Comparison of ENCODE assay signal across 8 cellular contexts in genomic region chr2:206442854-206443734, GRCh38. TPM values are rescaled to one million over a fixed set of nuclear protein-coding genes. Genes with fewer than 3 reads are reported as not detected.
DNase-seq lines count a peak whose midpoint lies in the region; ATAC-seq and TF ChIP-seq lines count a peak whose summit lies in the region.

Gene ADAM23 (plus strand): TSS chr2:206443532. CDS start chr2:206443867, 335 bp downstream.

- TF ChIP-seq EP300 in sigmoid colon (IDR thresholded peaks at IDR 0.05), result no peak

- peak in 1 of 3 donors; percentile 7 for DNase-seq in CD4-positive, CD25-positive, alpha-beta regulatory T cell
- peak in 4 of 5 donors; percentile 18 to 53 (median 27) for DNase-seq in T-helper 1 cell
- DNase-seq in iPS DF 6.9 (ENCODE audit: low read depth, low spot score), result no peak
- no peak for DNase-seq in sigmoid colon
- no peak for DNase-seq in SIG-M5 (lab: John Stamatoyannopoulos, UW)

- no peaks in the 10 kb centered on the region for H3K36me3 Mint-ChIP-seq in CD4-positive, CD25-positive, alpha-beta regulatory T cell
- H3K36me3 Mint-ChIP-seq in IgD-negative memory B cell (peaks cover 1% of the 10 kb centered on the region), brain (no peaks in the 10 kb centered on the region)

- no peaks in the 10 kb centered on the region for H3K9me3 ChIP-seq in CD4-positive, CD25-positive, alpha-beta regulatory T cell (ENCODE audit: control insufficient read depth in 2 of 2, low read length in 2 of 2)
- H3K9me3 ChIP-seq in iPS DF 6.9 (ENCODE audit: control insufficient read depth, insufficient read depth, low read length) (no peaks in the 10 kb centered on the region), sigmoid colon (no peaks in the 10 kb centered on the region)

- H3K4me1 Mint-ChIP-seq in CD4-positive, CD25-positive, alpha-beta regulatory T cell, result peaks cover 0 to 15% (median 6%) of the 10 kb centered on the region in 4 donors
- H3K4me1 Mint-ChIP-seq in IgD-negative memory B cell (peaks cover 4 to 12% (median 10%) of the 10 kb centered on the region in 3 donors), brain (peaks cover 70% of the 10 kb centered on the region)

- peaks cover 77% of the 10 kb centered on the region for H3K27me3 Mint-ChIP-seq in CD4-positive, CD25-positive, alpha-beta regulatory T cell
- H3K27me3 Mint-ChIP-seq in IgD-negative memory B cell (peaks cover 41% of the 10 kb centered on the region), brain (peaks cover 3% of the 10 kb centered on the region)

- intact Hi-C loops in sigmoid colon (cut with DNase I), result no loop called here

- TF ChIP-seq CTCF in brain (conservative IDR thresholded peaks at IDR 0.05), result peak; percentile 53 to 77
- TF ChIP-seq CTCF in sigmoid colon (IDR thresholded peaks at IDR 0.05), result no peak

- H3K27ac Mint-ChIP-seq in CD4-positive, CD25-positive, alpha-beta regulatory T cell, result no peak within 1 kb of the TSS
- H3K27ac Mint-ChIP-seq in IgD-negative memory B cell, result no peak within 1 kb of the TSS
- peak within 1 kb of the TSS; percentile 93 to 98 (median 98) for H3K27ac Mint-ChIP-seq in brain

- no CpG with 5 or more reads among the region's 81 CpGs for WGBS in iPS DF 6.9 (ENCODE audit: insufficient coverage, insufficient read length)
- 1% methylated on average over 81 of the region's 81 CpGs for WGBS in sigmoid colon, 2 donors

- H3K4me3 Mint-ChIP-seq in CD4-positive, CD25-positive, alpha-beta regulatory T cell, result peak within 1 kb of the TSS; percentile 57 to 93 (median 80)
- H3K4me3 Mint-ChIP-seq in IgD-negative memory B cell (peak within 1 kb of the TSS; percentile 77 to 90 (median 82)), brain (peak within 1 kb of the TSS; percentile 94 to 98 (median 97))

- H3K36me3 ChIP-seq in CD4-positive, CD25-positive, alpha-beta regulatory T cell (ENCODE audit: control insufficient read depth, insufficient read depth, low read length), result no peaks in the 10 kb centered on the region
- H3K36me3 ChIP-seq in iPS DF 6.9 (ENCODE audit: control insufficient read depth, insufficient read depth, low read length), result no peaks in the 10 kb centered on the region
- no peaks in the 10 kb centered on the region for H3K36me3 ChIP-seq in sigmoid colon

- H3K4me1 ChIP-seq in CD4-positive, CD25-positive, alpha-beta regulatory T cell (ENCODE audit: control insufficient read depth, insufficient read depth, low read length, poor library complexity, severe bottlenecking), result peaks cover 10% of the 10 kb centered on the region
- H3K4me1 ChIP-seq in iPS DF 6.9 (ENCODE audit: control insufficient read depth, insufficient read depth, low read length) (no peaks in the 10 kb centered on the region; the same call in 1 of the 2 replicates), sigmoid colon (peaks cover 0 to 16% (median 14%) of the 10 kb centered on the region in 4 donors)

- ATAC-seq in CD4-positive, CD25-positive, alpha-beta regulatory T cell (ENCODE audit: low read depth in 2 of 2), result peak in 1 of 2 donors; percentile 21
- peak; percentile 44 for ATAC-seq in GM19395 (IDR thresholded peaks at IDR 0.05; ENCODE audit: unreplicated experiment)

- peaks cover 0 to 1% (median 0%) of the 10 kb centered on the region in 7 donors for H3K9me3 Mint-ChIP-seq in CD4-positive, CD25-positive, alpha-beta regulatory T cell
- H3K9me3 Mint-ChIP-seq in IgD-negative memory B cell (no peaks in the 10 kb centered on the region), brain (no peaks in the 10 kb centered on the region)

- H3K27me3 ChIP-seq in CD4-positive, CD25-positive, alpha-beta regulatory T cell (ENCODE audit: control insufficient read depth, insufficient read depth, low read length), result peaks cover 46% of the 10 kb centered on the region
- H3K27me3 ChIP-seq in iPS DF 6.9 (ENCODE audit: control insufficient read depth, insufficient read depth, low read length) (peaks cover 5% of the 10 kb centered on the region; the same call in 1 of the 2 replicates), sigmoid colon (peaks cover 10 to 70% (median 30%) of the 10 kb centered on the region in 3 donors)

- H3K4me3 ChIP-seq in CD4-positive, CD25-positive, alpha-beta regulatory T cell (ENCODE audit: low read depth, low read length), result no peak within 1 kb of the TSS
- H3K4me3 ChIP-seq in iPS DF 6.9 (ENCODE audit: low read length) (peak within 1 kb of the TSS; percentile 90), sigmoid colon (peak within 1 kb of the TSS; percentile 16 to 53 (median 48))

- H3K27ac ChIP-seq in CD4-positive, CD25-positive, alpha-beta regulatory T cell (ENCODE audit: insufficient read depth, low read length, poor library complexity, severe bottlenecking), result no peak within 1 kb of the TSS
- H3K27ac ChIP-seq in iPS DF 6.9 (ENCODE audit: low read length), result no peak within 1 kb of the TSS
- peak within 1 kb of the TSS in 3 of 4 donors; percentile 16 to 62 (median 51) for H3K27ac ChIP-seq in sigmoid colon

- TF ChIP-seq POLR2A in sigmoid colon (IDR thresholded peaks at IDR 0.05), result no peak

RNA-seq across cellular contexts. Expression of gene ADAM23, which starts in this region (rescaled TPM):
- 0.10 TPM for total RNA-seq in CD4-positive, CD25-positive, alpha-beta regulatory T cell
- under 1 TPM in 1 of 4 donors, not detected in 3; 0.79 TPM for polyA plus RNA-seq in CD4-positive, CD25-positive, alpha-beta regulatory T cell
- not detected for polyA plus RNA-seq in IgD-negative memory B cell
- 6.0 TPM for polyA plus RNA-seq in brain (ENCODE audit: insufficient read depth, low read depth, low replicate concordance)
- 1 to 10 TPM in 3 of 4 donors, under 1 TPM in 1; 0.99 to 2.9 (median 2.5) TPM for total RNA-seq in sigmoid colon
- 1 to 10 TPM in 1 of 3 donors, under 1 TPM in 2; under 0.01 to 1.6 (median 0.23) TPM for polyA plus RNA-seq in sigmoid colon

Comparison
In these comparisons a context has a peak if more than half of its experiments do, and no peak if none do; other contexts are left out.
1. DNase-seq: peak in T-helper 1 cell (4 of 5); none in iPS DF 6.9 (single experiment), sigmoid colon (single experiment) and SIG-M5 (single experiment).
2. H3K27ac ChIP-seq: peak in sigmoid colon (3 of 4); none in CD4-positive, CD25-positive, alpha-beta regulatory T cell (single experiment) and iPS DF 6.9 (single experiment).
3. H3K27ac Mint-ChIP-seq: peak in brain (5 of 5); none in CD4-positive, CD25-positive, alpha-beta regulatory T cell (0 of 3) and IgD-negative memory B cell (0 of 3).
4. CTCF ChIP-seq: peak in brain (2 of 2); none in sigmoid colon (0 of 4).
5. Peak in every context shown above with its lines, with median percentiles within 50 percentile points of each other: H3K4me3 Mint-ChIP-seq.